In genomic region chr20:50153153-50153499, GRCh38 we compare ENCODE assay signal across 8 cellular contexts. TPM values are rescaled to one million over a fixed set of nuclear protein-coding genes. Genes with fewer than 3 reads are reported as not detected.
DNase-seq lines count a peak whose midpoint lies in the region; ATAC-seq and TF ChIP-seq lines count a peak whose summit lies in the region.

No MANE protein-coding gene starts in this region.

- H3K27me3 ChIP-seq in PC-3 (ENCODE audit: low read length), result no peaks in the 10 kb centered on the region

- peaks cover 4% of the 10 kb centered on the region for H3K27me3 Mint-ChIP-seq in progenitor cell of endocrine pancreas

- CTCF ChIA-PET in PC-3 (lab: Charles Lee), result interaction anchor here (0.6 to 1.7 kb wide), 5 partner anchors 13 to 151 kb away, joined by 3 to 10 read pairs (median 3); no protein-coding TSS in a partner anchor

- peak overlapping the region; percentile 93 for H3K9ac ChIP-seq in PC-3 (ENCODE audit: low read length)

- no peaks in the 10 kb centered on the region for H3F3A ChIP-seq in PC-3 (ENCODE audit: low read length, unreplicated experiment)

- no peaks in the 10 kb centered on the region for H3K9me3 ChIP-seq in PC-3 (ENCODE audit: low read length)

- peak overlapping the region; percentile 96 for H3K4me2 ChIP-seq in PC-3 (ENCODE audit: low read length)

- peaks cover 9% of the 10 kb centered on the region; the same call in 1 of the 2 replicates for H3K36me3 ChIP-seq in PC-3 (ENCODE audit: low read depth, low read length)

- peak; percentile 23 to 25 for DNase-seq in activated CD4-positive, alpha-beta T cell treated with anti-CD3 and anti-CD28 coated beads, Interleukin-2, amount 50 U/mL, for 48 hours
- no peak for DNase-seq in activated CD4-positive, alpha-beta T cell treated with anti-CD3 and anti-CD28 coated beads for 1 hour
- DNase-seq in PC-3 (peak; percentile 17), epithelial cell of proximal tubule (ENCODE audit: low read depth) (no peak), progenitor cell of endocrine pancreas (ENCODE audit: low spot score, unreplicated experiment) (no peak)

- H2AFZ ChIP-seq in PC-3 (ENCODE audit: low read length), result peak overlapping the region; percentile 76

- H3K36me3 Mint-ChIP-seq in progenitor cell of endocrine pancreas (ENCODE audit: insufficient read depth), result peaks cover 10% of the 10 kb centered on the region

- BruUV-seq in PC-3 (replicated peaks; lab: Mats Ljungman, UMichigan), result no TSS peak

- H3K27ac Mint-ChIP-seq in progenitor cell of endocrine pancreas, result peak overlapping the region; percentile 90

- ATAC-seq in PC-3 (peak; percentile 1; the same call in 1 of the 2 replicates), HG03565 (IDR thresholded peaks at IDR 0.05; ENCODE audit: unreplicated experiment) (no peak), HG03045 (IDR thresholded peaks at IDR 0.05; ENCODE audit: unreplicated experiment) (no peak), HG02678 (IDR thresholded peaks at IDR 0.05; ENCODE audit: unreplicated experiment) (no peak)

- H3K27ac ChIP-seq in PC-3 (ENCODE audit: low read length), result peak overlapping the region; percentile 31

- POLR2A ChIA-PET in PC-3 (lab: Charles Lee; ENCODE audit: unreplicated experiment), result interaction anchor here (0.6 to 1.8 kb wide), 4 partner anchors 13 to 668 kb away, joined by 4 to 12 read pairs (median 7); no protein-coding TSS in a partner anchor

- intact Hi-C loops in PC-3 (cut with micrococcal nuclease), result loop anchor here (2.0 kb wide), 1 partner anchor 14 kb away; no protein-coding TSS in a partner anchor

- peak overlapping the region; percentile 76 for H3K4me3 ChIP-seq in PC-3 (ENCODE audit: low read length)
- H3K4me3 ChIP-seq in epithelial cell of proximal tubule (ENCODE audit: low read depth, low read length), result peak overlapping the region; percentile 78

- H3K4me1 Mint-ChIP-seq in progenitor cell of endocrine pancreas (ENCODE audit: low read depth), result peaks cover 30% of the 10 kb centered on the region

- H3K79me2 ChIP-seq in PC-3 (ENCODE audit: low read length), result peaks cover 53% of the 10 kb centered on the region

- no peaks in the 10 kb centered on the region for H3K9me3 Mint-ChIP-seq in progenitor cell of endocrine pancreas (ENCODE audit: low read depth)

- peaks cover 43% of the 10 kb centered on the region for H3K4me1 ChIP-seq in PC-3 (ENCODE audit: insufficient read depth, low read length)

- H3K4me3 Mint-ChIP-seq in progenitor cell of endocrine pancreas (ENCODE audit: low read depth), result peak overlapping the region; percentile 84

- H4K20me1 ChIP-seq in PC-3 (ENCODE audit: low read length), result no peaks in the 10 kb centered on the region

- no peaks in the 10 kb centered on the region for H3K9me2 ChIP-seq in PC-3 (replicated peaks; ENCODE audit: low read length)

- TF ChIP-seq CTCF in PC-3 (conservative IDR thresholded peaks at IDR 0.05; ENCODE audit: low read depth, low read length) (no peak), epithelial cell of proximal tubule (conservative IDR thresholded peaks at IDR 0.05; ENCODE audit: low read depth, low read length) (no peak), progenitor cell of endocrine pancreas (IDR thresholded peaks at IDR 0.05; ENCODE audit: unreplicated experiment) (no peak)

RNA-seq across cellular contexts. Expression of gene PEDS1, which starts 0.4 kb away (rescaled TPM):
- 53.8 and 59.1 TPM in 2 replicates for total RNA-seq in PC-3 (2014; rRNA removed)
- 43.2 and 46.6 TPM in 2 replicates for total RNA-seq in epithelial cell of proximal tubule
- total RNA-seq in progenitor cell of endocrine pancreas, result 26.0 and 31.0 TPM in 2 replicates

RNA-seq across cellular contexts. Expression of gene CEBPB, which starts 37.5 kb away (rescaled TPM):
- total RNA-seq in PC-3 (2014; rRNA removed) (103 and 122 TPM in 2 replicates), epithelial cell of proximal tubule (24.9 and 27.1 TPM in 2 replicates), progenitor cell of endocrine pancreas (19.6 and 21.3 TPM in 2 replicates)

RNA-seq across cellular contexts. Expression of gene UBE2V1, which starts 40.2 kb away (rescaled TPM):
- total RNA-seq in PC-3 (2014; rRNA removed), result 118 and 119 TPM in 2 replicates
- 109 and 112 TPM in 2 replicates for total RNA-seq in epithelial cell of proximal tubule
- 150 and 157 TPM in 2 replicates for total RNA-seq in progenitor cell of endocrine pancreas

Comparison
In these comparisons a context has a peak if more than half of its experiments do, and no peak if none do; other contexts are left out.
1. DNase-seq: peak in activated CD4-positive, alpha-beta T cell treated with anti-CD3 and anti-CD28 coated beads, Interleukin-2, amount 50 U/mL, for 48 hours (2 of 2) and PC-3 (single experiment); none in activated CD4-positive, alpha-beta T cell treated with anti-CD3 and anti-CD28 coated beads for 1 hour (single experiment), epithelial cell of proximal tubule (single experiment) and progenitor cell of endocrine pancreas (single experiment).